Comparison of ENCODE assay signal across 9 cellular contexts in the genomic region with DNA sequence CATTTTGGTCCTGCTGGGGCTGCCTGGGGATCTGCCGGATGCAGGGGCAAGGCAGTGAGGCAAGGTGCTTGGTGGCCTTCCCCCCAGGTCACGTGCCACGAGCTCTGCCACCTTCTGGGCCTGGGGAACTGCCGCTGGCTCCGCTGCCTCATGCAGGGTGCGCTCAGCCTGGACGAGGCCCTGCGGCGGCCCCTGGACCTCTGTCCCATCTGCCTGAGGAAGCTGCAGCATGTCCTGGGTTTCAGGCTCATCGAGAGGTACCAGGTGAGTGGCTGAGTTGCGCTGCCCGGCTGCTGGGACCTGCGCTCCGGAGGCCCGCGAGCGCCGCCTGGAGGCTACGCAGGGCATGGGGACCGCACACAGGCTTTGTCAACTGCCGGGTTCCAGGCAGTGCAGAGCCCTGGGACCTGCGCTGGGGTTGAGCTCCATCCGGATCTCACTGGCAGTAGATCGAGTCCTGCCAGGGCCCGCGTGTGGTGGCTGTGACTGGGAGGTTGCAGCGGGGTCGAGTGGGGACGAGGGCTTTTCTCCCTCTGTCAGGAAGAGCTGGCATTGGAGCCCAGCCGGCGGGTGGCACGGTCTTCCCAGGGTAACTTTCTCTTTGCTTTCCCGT. TPM values are rescaled to one million over a fixed set of nuclear protein-coding genes. Genes with fewer than 3 reads are reported as not detected.
DNase-seq lines count a peak whose midpoint lies in the region; ATAC-seq and TF ChIP-seq lines count a peak whose summit lies in the region.
"Had no signal": no experiment of that assay in that cellular context is flagged by ENCODE, and none has a peak within 500 bp of the region (broad histone marks: within the 10 kb centered on the region; RNA-seq: fewer than 3 reads in every experiment).

No MANE protein-coding gene starts in this region.

- H3K27me3 ChIP-seq in mucosa of stomach (ENCODE audit: control insufficient read depth, insufficient read depth, low read length), result peaks cover 16% of the 10 kb centered on the region

- H3K27ac Mint-ChIP-seq in activated CD8-positive, alpha-beta T cell treated with anti-CD3 and anti-CD28 coated beads for 36 hours, result peak overlapping the region; percentile 55

- POLR2A ChIA-PET in activated CD8-positive, alpha-beta T cell treated with anti-CD3 and anti-CD28 coated beads for 36 hours (lab: Charles Lee), result interaction anchor here (0.7 to 2.8 kb wide), 11 partner anchors 9 to 305 kb away, joined by 3 to 17 read pairs (median 4); a partner anchor contains a TSS

- H3K36me3 ChIP-seq in mucosa of stomach (ENCODE audit: control insufficient read depth, insufficient read depth, low read length), result no peaks in the 10 kb centered on the region

- H3K4me3 ChIP-seq in mucosa of stomach (ENCODE audit: low read length), result peak overlapping the region; percentile 17

- peak; percentile 75 for ATAC-seq in HG02678 (IDR thresholded peaks at IDR 0.05; ENCODE audit: unreplicated experiment)
- peak; percentile 90 for ATAC-seq in activated CD8-positive, alpha-beta T cell treated with anti-CD3 and anti-CD28 coated beads for 36 hours

- no peaks in the 10 kb centered on the region for H3K9me3 ChIP-seq in mucosa of stomach (ENCODE audit: control insufficient read depth, low read length)
- H3K9me3 ChIP-seq: Caco-2 had no signal

- peak; percentile 60 for DNase-seq in NCI-H1436 (lab: John Stamatoyannopoulos, UW)
- DNase-seq in NCI-H1436 treated with DMSO at 0.1 percent for 48 hours (lab: John Stamatoyannopoulos, UW), result no peak
- DNase-seq in NCI-H2107 (lab: John Stamatoyannopoulos, UW), result peak; percentile 40
- peak; percentile 88 for DNase-seq in activated CD8-positive, alpha-beta T cell treated with anti-CD3 and anti-CD28 coated beads for 36 hours
- DNase-seq in effector CD8-positive, alpha-beta T cell (lab: John Stamatoyannopoulos, UW), result peak; percentile 57
- peak; percentile 52 to 54 for DNase-seq in stimulated activated CD8-positive, alpha-beta memory T cell treated with anti-CD3 and anti-CD28 coated beads, Interleukin-7, amount 100 ng/mL, for 1 hour (ENCODE audit: low read depth in 2 of 2)

- peaks cover 31% of the 10 kb centered on the region for H3K4me1 Mint-ChIP-seq in activated CD8-positive, alpha-beta T cell treated with anti-CD3 and anti-CD28 coated beads for 36 hours (ENCODE audit: low read depth)

- no peaks in the 10 kb centered on the region for H3K9me3 Mint-ChIP-seq in activated CD8-positive, alpha-beta T cell treated with anti-CD3 and anti-CD28 coated beads for 36 hours

- peak overlapping the region; percentile 59 for H3K4me3 Mint-ChIP-seq in activated CD8-positive, alpha-beta T cell treated with anti-CD3 and anti-CD28 coated beads for 36 hours

- intact Hi-C loops in activated CD8-positive, alpha-beta T cell treated with anti-CD3 and anti-CD28 coated beads for 36 hours (cut with micrococcal nuclease), result loop anchor here (2.0 kb wide), 1 partner anchor 39 kb away; no protein-coding TSS in a partner anchor

- H3K9ac ChIP-seq in mucosa of stomach (ENCODE audit: low read length), result peak overlapping the region; percentile 42

- peaks cover 6% of the 10 kb centered on the region for H3K4me1 ChIP-seq in mucosa of stomach (ENCODE audit: control insufficient read depth, insufficient read depth, low read length)
- H3K4me1 ChIP-seq: Caco-2 had no signal

- CTCF ChIA-PET in activated CD8-positive, alpha-beta T cell treated with anti-CD3 and anti-CD28 coated beads for 36 hours (lab: Charles Lee), result interaction anchor here (0.5 to 15.0 kb wide), 68 partner anchors 10 to 303 kb away, joined by 3 to 249 read pairs (median 4); no protein-coding TSS in a partner anchor

- H3K36me3 Mint-ChIP-seq in activated CD8-positive, alpha-beta T cell treated with anti-CD3 and anti-CD28 coated beads for 36 hours (ENCODE audit: low read depth), result no peaks in the 10 kb centered on the region

- peak; percentile 97 for TF ChIP-seq CTCF in activated CD8-positive, alpha-beta T cell treated with anti-CD3 and anti-CD28 coated beads for 36 hours (IDR thresholded peaks at IDR 0.05)

- peaks cover 14% of the 10 kb centered on the region for H3K27me3 Mint-ChIP-seq in activated CD8-positive, alpha-beta T cell treated with anti-CD3 and anti-CD28 coated beads for 36 hours

RNA-seq across cellular contexts. Expression of a gene that starts 21.7 kb away (rescaled TPM):
- total RNA-seq in activated CD8-positive, alpha-beta T cell treated with anti-CD3 and anti-CD28 coated beads for 36 hours, result under 1 TPM; 0.11 to 0.14 TPM
